Comparison of ENCODE assay signal across 18 cellular contexts in the genomic region with DNA sequence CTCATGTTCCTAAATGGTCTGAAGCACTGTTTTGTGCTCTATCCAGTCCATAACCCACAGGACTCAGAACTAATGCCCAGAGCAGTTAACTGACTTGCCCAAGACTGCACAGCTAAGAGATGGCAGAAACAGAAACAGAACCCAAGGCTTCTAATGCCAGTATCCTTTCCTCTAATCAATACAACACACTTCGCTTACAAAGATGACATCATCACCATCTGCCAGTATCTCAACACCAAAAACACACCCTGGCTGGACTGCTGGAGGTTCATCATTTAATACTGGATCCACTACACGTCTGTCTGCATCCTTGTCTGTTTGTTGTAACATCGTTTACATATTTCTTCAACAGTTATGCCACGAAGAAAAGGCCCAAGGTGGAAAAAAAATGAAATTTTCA.
A peak's percentile ranks its signal among the peaks of the same experiment; 100 is the strongest.
DNase-seq lines count a peak whose midpoint lies in the region; ATAC-seq and TF ChIP-seq lines count a peak whose summit lies in the region.
"Had no signal": no experiment of that assay in that cellular context is flagged by ENCODE, and none has a peak within 500 bp of the region (broad histone marks: within the 10 kb centered on the region; RNA-seq: fewer than 3 reads in every experiment).

No MANE protein-coding gene starts in this region.

- H3K27me3 Mint-ChIP-seq in central memory CD8-positive, alpha-beta T cell = no peaks in the 10 kb centered on the region
- no peaks in the 10 kb centered on the region for H3K27me3 Mint-ChIP-seq in natural killer cell treated with Interleukin-12 subunit alpha and Interleukin-12 subunit beta and Interleukin-15 and Interleukin-18, amount 100 ng/mL, for 72 hours
- H3K27me3 Mint-ChIP-seq: CD4-positive, alpha-beta T cell had no signal

- H3K9ac ChIP-seq in MM.1S (ENCODE audit: low read length) = no peak overlapping the region

- POLR2A ChIA-PET in HEK293 (lab: Yijun Ruan, JAX) = no interaction called here

- peak overlapping the region; percentile 61 for H3K27ac Mint-ChIP-seq in central memory CD8-positive, alpha-beta T cell (ENCODE audit: low read depth)
- H3K27ac Mint-ChIP-seq in natural killer cell treated with Interleukin-12 subunit alpha and Interleukin-12 subunit beta and Interleukin-15 and Interleukin-18, amount 100 ng/mL, for 72 hours = peak overlapping the region; percentile 82 to 90
- H3K27ac Mint-ChIP-seq: CD4-positive, alpha-beta T cell had no signal

- DNase-seq in NCI-H82 (lab: John Stamatoyannopoulos, UW) (peak; percentile 1), NCI-H82 treated with DMSO at 0.1 percent for 48 hours (lab: John Stamatoyannopoulos, UW; ENCODE audit: unreplicated experiment) (no peak), MM.1S (no peak)
- DNase-seq in central memory CD8-positive, alpha-beta T cell (ENCODE audit: low spot score in 2 of 2) = no peak
- no peak for DNase-seq in natural killer cell treated with Interleukin-12 subunit alpha and Interleukin-12 subunit beta and Interleukin-15 and Interleukin-18, amount 100 ng/mL, for 72 hours (ENCODE audit: low spot score)
- DNase-seq: AML-193; CD4-positive, alpha-beta T cell; DMS153; DMS79; GDM1; GOT3; H7 had no signal

- no peak overlapping the region for H3K27ac ChIP-seq in HEK293 (ENCODE audit: extremely low read depth, low read depth, low read length)
- H3K27ac ChIP-seq in MM.1S (ENCODE audit: low read length) = no peak overlapping the region
- H3K27ac ChIP-seq: 22Rv1, A549, C4-2B had no signal

- H3K4me3 ChIP-seq in HEK293 (ENCODE audit: low read depth, low read length) (no peak overlapping the region), MM.1S (ENCODE audit: low read length) (no peak overlapping the region)
- H3K4me3 ChIP-seq: A549 had no signal

- H3F3A ChIP-seq in MM.1S (ENCODE audit: insufficient read depth, low read length) = peaks cover 12% of the 10 kb centered on the region

- H3K9me3 ChIP-seq in HEK293 (ENCODE audit: control insufficient read depth, insufficient read depth, low read depth, low read length) = no peaks in the 10 kb centered on the region
- no peaks in the 10 kb centered on the region for H3K9me3 ChIP-seq in MM.1S (replicated peaks; ENCODE audit: insufficient read depth, low read length)
- H3K9me3 ChIP-seq: A549 had no signal

- H3K27me3 ChIP-seq in MM.1S (replicated peaks; ENCODE audit: insufficient read depth, low read length) = no peaks in the 10 kb centered on the region

- H3K4me1 Mint-ChIP-seq in central memory CD8-positive, alpha-beta T cell = peaks cover 36% of the 10 kb centered on the region
- H3K4me1 Mint-ChIP-seq in natural killer cell treated with Interleukin-12 subunit alpha and Interleukin-12 subunit beta and Interleukin-15 and Interleukin-18, amount 100 ng/mL, for 72 hours (ENCODE audit: low read depth in 2 of 2) = peaks cover 48 to 55% of the 10 kb centered on the region in 2 donors

- no peak for ATAC-seq in central memory CD8-positive, alpha-beta T cell (replicated peaks; ENCODE audit: extremely low read depth, poor library complexity, severe bottlenecking)
- ATAC-seq in natural killer cell treated with Interleukin-12 subunit alpha and Interleukin-12 subunit beta and Interleukin-15 and Interleukin-18, amount 100 ng/mL, for 72 hours = no peak
- ATAC-seq in GM21367 (IDR thresholded peaks at IDR 0.05; ENCODE audit: unreplicated experiment) = no peak
- ATAC-seq: A549, HCT116 had no signal

- TF ChIP-seq CTCF in HEK293 (tag by site-specific recombination; IDR thresholded peaks at IDR 0.05) (no peak), MM.1S (IDR thresholded peaks at IDR 0.05; ENCODE audit: low read length) (no peak)

- CTCF ChIA-PET in HEK293 (lab: Yijun Ruan, JAX) = interaction anchor here (0.6 kb wide), 1 partner anchor 10 kb away, joined by 3 read pairs; no protein-coding TSS in a partner anchor

- H3K9me3 Mint-ChIP-seq in central memory CD8-positive, alpha-beta T cell = no peaks in the 10 kb centered on the region
- H3K9me3 Mint-ChIP-seq in natural killer cell treated with Interleukin-12 subunit alpha and Interleukin-12 subunit beta and Interleukin-15 and Interleukin-18, amount 100 ng/mL, for 72 hours = no peaks in the 10 kb centered on the region
- H3K9me3 Mint-ChIP-seq: CD4-positive, alpha-beta T cell had no signal

- peaks cover 29% of the 10 kb centered on the region for H3K36me3 Mint-ChIP-seq in central memory CD8-positive, alpha-beta T cell (ENCODE audit: insufficient read depth)
- H3K36me3 Mint-ChIP-seq in natural killer cell treated with Interleukin-12 subunit alpha and Interleukin-12 subunit beta and Interleukin-15 and Interleukin-18, amount 100 ng/mL, for 72 hours = peaks cover 37% of the 10 kb centered on the region

- no peak overlapping the region for H2AFZ ChIP-seq in MM.1S (ENCODE audit: low read length)

- H3K4me1 ChIP-seq in HEK293 (ENCODE audit: control insufficient read depth, insufficient read depth, low read length) = no peaks in the 10 kb centered on the region
- peaks cover 28% of the 10 kb centered on the region for H3K4me1 ChIP-seq in MM.1S (ENCODE audit: low read length)
- H3K4me1 ChIP-seq: A549 had no signal

- H3K9me2 ChIP-seq in MM.1S (replicated peaks; ENCODE audit: insufficient read depth, low read length) = no peaks in the 10 kb centered on the region

- H3K79me2 ChIP-seq in MM.1S (ENCODE audit: low read length) = peaks cover 42% of the 10 kb centered on the region

- peaks cover 5% of the 10 kb centered on the region for H4K20me1 ChIP-seq in MM.1S (ENCODE audit: insufficient read depth, low read length)

- H3K36me3 ChIP-seq in HEK293 (ENCODE audit: control insufficient read depth in 2 of 2, insufficient read depth in 1 of 2, low read length in 2 of 2) (peaks cover 3 to 42% of the 10 kb centered on the region in 2 experiments; a peak in 2 of 3 replicates), MM.1S (replicated peaks; ENCODE audit: insufficient read depth, low read length) (peaks cover 15% of the 10 kb centered on the region; the same call in 1 of the 2 replicates)

- no peak overlapping the region for H3K4me3 Mint-ChIP-seq in central memory CD8-positive, alpha-beta T cell
- peak overlapping the region; percentile 54 for H3K4me3 Mint-ChIP-seq in natural killer cell treated with Interleukin-12 subunit alpha and Interleukin-12 subunit beta and Interleukin-15 and Interleukin-18, amount 100 ng/mL, for 72 hours
- H3K4me3 Mint-ChIP-seq: CD4-positive, alpha-beta T cell had no signal

- H3K4me2 ChIP-seq in MM.1S (ENCODE audit: low read depth, low read length) = no peak overlapping the region
- H3K4me2 ChIP-seq: A549 had no signal

TF ChIP-seq in HEK293, 187 proteins besides CTCF, POLR2A, EP300 and RAD21:
- TF ChIP-seq MEIS1 (CRISPR knock-in tag; IDR thresholded peaks at IDR 0.05; ENCODE audit: borderline replicate concordance) (no peak), ATF2 (tag by site-specific recombination; IDR thresholded peaks at IDR 0.05; ENCODE audit: low read depth) (peak; percentile 81), ZNF175 (tag by site-specific recombination; IDR thresholded peaks at IDR 0.05) (no peak), ZNF302 (tag by site-specific recombination; IDR thresholded peaks at IDR 0.05; ENCODE audit: low read depth) (no peak)
